In the genomic region with DNA sequence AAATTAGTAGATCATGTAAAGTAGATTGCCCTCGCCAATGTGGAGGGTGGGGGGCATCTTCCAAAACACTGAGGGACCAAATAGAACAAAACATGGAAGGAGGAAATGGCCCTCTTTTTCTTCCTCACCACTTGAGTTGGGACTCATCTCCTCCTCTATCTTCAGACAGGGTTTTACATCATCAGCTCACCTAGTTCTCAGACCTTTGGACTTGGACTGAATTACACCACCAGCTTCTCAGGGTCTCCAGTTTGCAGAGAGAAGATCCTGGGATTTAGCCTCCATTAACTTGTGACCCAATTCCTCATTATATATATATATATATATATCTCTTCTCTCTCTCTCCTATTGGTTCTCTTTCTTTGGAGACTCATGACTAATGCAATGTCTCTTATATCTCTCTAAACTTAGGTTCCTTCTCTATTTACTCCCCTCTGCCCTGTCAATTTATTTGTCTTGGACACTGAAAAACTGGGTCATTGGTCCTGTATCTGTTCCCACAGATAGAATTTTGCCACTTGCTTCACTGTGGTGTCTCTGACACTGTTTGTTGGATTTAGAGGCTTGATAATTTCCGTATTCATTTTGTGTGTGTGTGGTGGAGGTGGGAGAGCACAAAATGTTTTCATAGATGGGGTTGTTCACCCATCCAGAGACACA, we compare ENCODE assay signal across 2 cellular contexts.
A peak's percentile ranks its signal among the peaks of the same experiment; 100 is the strongest.
TF ChIP-seq lines count a peak whose summit lies in the region.

No MANE protein-coding gene starts in this region.

TF ChIP-seq in liver, 16 proteins besides CTCF, POLR2A, EP300 and RAD21 (continued from another document):
- TF ChIP-seq, protein P1, sequence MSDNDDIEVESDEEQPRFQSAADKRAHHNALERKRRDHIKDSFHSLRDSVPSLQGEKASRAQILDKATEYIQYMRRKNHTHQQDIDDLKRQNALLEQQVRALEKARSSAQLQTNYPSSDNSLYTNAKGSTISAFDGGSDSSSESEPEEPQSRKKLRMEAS (IDR thresholded peaks at IDR 0.05), result peak; percentile 20
- no peak for TF ChIP-seq EGR1 (IDR thresholded peaks at IDR 0.05; ENCODE audit: low read depth in 2 of 2)
- TF ChIP-seq HNF4A (conservative IDR thresholded peaks at IDR 0.05), result peak; percentile 65 to 84
- TF ChIP-seq SP1 (IDR thresholded peaks at IDR 0.05), result peak; percentile 31
- TF ChIP-seq, protein P2, sequence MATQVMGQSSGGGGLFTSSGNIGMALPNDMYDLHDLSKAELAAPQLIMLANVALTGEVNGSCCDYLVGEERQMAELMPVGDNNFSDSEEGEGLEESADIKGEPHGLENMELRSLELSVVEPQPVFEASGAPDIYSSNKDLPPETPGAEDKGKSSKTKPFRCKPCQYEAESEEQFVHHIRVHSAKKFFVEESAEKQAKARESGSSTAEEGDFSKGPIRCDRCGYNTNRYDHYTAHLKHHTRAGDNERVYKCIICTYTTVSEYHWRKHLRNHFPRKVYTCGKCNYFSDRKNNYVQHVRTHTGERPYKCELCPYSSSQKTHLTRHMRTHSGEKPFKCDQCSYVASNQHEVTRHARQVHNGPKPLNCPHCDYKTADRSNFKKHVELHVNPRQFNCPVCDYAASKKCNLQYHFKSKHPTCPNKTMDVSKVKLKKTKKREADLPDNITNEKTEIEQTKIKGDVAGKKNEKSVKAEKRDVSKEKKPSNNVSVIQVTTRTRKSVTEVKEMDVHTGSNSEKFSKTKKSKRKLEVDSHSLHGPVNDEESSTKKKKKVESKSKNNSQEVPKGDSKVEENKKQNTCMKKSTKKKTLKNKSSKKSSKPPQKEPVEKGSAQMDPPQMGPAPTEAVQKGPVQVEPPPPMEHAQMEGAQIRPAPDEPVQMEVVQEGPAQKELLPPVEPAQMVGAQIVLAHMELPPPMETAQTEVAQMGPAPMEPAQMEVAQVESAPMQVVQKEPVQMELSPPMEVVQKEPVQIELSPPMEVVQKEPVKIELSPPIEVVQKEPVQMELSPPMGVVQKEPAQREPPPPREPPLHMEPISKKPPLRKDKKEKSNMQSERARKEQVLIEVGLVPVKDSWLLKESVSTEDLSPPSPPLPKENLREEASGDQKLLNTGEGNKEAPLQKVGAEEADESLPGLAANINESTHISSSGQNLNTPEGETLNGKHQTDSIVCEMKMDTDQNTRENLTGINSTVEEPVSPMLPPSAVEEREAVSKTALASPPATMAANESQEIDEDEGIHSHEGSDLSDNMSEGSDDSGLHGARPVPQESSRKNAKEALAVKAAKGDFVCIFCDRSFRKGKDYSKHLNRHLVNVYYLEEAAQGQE (IDR thresholded peaks at IDR 0.05), result no peak
- TF ChIP-seq GABPA (IDR thresholded peaks at IDR 0.05 in 1 of 2, conservative IDR thresholded peaks at IDR 0.05 in 1 of 2), result no peak
- TF ChIP-seq JUND (IDR thresholded peaks at IDR 0.05), result no peak
- TF ChIP-seq TAF1 (conservative IDR thresholded peaks at IDR 0.05), result no peak
- no peak for TF ChIP-seq NR2F2 (IDR thresholded peaks at IDR 0.05)
- no peak for TF ChIP-seq FOXA2 (IDR thresholded peaks at IDR 0.05)
- no peak for TF ChIP-seq FOXA1 (IDR thresholded peaks at IDR 0.05)
- TF ChIP-seq, protein P3, sequence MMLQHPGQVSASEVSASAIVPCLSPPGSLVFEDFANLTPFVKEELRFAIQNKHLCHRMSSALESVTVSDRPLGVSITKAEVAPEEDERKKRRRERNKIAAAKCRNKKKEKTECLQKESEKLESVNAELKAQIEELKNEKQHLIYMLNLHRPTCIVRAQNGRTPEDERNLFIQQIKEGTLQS (IDR thresholded peaks at IDR 0.05), result peak; percentile 38

TF ChIP-seq in HepG2, 621 proteins besides CTCF, POLR2A, EP300 and RAD21 (continued from another document):
- TF ChIP-seq, protein P4, sequence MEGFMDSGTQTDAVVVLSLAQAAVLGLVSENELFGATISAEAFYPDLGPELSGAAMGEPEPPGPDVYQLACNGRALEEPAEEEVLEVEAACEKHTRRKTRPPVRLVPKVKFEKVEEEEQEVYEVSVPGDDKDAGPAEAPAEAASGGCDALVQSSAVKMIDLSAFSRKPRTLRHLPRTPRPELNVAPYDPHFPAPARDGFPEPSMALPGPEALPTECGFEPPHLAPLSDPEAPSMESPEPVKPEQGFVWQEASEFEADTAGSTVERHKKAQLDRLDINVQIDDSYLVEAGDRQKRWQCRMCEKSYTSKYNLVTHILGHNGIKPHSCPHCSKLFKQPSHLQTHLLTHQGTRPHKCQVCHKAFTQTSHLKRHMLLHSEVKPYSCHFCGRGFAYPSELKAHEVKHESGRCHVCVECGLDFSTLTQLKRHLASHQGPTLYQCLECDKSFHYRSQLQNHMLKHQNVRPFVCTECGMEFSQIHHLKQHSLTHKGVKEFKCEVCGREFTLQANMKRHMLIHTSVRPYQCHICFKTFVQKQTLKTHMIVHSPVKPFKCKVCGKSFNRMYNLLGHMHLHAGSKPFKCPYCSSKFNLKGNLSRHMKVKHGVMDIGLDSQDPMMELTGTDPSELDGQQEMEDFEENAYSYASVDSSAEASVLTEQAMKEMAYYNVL (CRISPR knock-in tag; IDR thresholded peaks at IDR 0.05; ENCODE audit: borderline replicate concordance), result no peak
- TF ChIP-seq ZNF44 (CRISPR knock-in tag; IDR thresholded peaks at IDR 0.05), result no peak
- TF ChIP-seq ZNF530 (CRISPR knock-in tag; IDR thresholded peaks at IDR 0.05; ENCODE audit: low read depth), result no peak
- TF ChIP-seq, protein P5, sequence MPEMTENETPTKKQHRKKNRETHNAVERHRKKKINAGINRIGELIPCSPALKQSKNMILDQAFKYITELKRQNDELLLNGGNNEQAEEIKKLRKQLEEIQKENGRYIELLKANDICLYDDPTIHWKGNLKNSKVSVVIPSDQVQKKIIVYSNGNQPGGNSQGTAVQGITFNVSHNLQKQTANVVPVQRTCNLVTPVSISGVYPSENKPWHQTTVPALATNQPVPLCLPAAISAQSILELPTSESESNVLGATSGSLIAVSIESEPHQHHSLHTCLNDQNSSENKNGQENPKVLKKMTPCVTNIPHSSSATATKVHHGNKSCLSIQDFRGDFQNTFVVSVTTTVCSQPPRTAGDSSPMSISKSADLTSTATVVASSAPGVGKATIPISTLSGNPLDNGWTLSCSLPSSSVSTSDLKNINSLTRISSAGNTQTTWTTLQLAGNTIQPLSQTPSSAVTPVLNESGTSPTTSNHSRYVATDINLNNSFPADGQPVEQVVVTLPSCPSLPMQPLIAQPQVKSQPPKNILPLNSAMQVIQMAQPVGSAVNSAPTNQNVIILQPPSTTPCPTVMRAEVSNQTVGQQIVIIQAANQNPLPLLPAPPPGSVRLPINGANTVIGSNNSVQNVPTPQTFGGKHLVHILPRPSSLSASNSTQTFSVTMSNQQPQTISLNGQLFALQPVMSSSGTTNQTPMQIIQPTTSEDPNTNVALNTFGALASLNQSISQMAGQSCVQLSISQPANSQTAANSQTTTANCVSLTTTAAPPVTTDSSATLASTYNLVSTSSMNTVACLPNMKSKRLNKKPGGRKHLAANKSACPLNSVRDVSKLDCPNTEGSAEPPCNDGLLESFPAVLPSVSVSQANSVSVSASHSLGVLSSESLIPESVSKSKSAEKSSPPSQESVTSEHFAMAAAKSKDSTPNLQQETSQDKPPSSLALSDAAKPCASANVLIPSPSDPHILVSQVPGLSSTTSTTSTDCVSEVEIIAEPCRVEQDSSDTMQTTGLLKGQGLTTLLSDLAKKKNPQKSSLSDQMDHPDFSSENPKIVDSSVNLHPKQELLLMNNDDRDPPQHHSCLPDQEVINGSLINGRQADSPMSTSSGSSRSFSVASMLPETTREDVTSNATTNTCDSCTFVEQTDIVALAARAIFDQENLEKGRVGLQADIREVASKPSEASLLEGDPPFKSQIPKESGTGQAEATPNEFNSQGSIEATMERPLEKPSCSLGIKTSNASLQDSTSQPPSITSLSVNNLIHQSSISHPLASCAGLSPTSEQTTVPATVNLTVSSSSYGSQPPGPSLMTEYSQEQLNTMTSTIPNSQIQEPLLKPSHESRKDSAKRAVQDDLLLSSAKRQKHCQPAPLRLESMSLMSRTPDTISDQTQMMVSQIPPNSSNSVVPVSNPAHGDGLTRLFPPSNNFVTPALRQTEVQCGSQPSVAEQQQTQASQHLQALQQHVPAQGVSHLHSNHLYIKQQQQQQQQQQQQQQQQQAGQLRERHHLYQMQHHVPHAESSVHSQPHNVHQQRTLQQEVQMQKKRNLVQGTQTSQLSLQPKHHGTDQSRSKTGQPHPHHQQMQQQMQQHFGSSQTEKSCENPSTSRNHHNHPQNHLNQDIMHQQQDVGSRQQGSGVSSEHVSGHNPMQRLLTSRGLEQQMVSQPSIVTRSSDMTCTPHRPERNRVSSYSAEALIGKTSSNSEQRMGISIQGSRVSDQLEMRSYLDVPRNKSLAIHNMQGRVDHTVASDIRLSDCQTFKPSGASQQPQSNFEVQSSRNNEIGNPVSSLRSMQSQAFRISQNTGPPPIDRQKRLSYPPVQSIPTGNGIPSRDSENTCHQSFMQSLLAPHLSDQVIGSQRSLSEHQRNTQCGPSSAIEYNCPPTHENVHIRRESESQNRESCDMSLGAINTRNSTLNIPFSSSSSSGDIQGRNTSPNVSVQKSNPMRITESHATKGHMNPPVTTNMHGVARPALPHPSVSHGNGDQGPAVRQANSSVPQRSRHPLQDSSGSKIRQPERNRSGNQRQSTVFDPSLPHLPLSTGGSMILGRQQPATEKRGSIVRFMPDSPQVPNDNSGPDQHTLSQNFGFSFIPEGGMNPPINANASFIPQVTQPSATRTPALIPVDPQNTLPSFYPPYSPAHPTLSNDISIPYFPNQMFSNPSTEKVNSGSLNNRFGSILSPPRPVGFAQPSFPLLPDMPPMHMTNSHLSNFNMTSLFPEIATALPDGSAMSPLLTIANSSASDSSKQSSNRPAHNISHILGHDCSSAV (CRISPR knock-in tag; IDR thresholded peaks at IDR 0.05; ENCODE audit: borderline replicate concordance), result no peak
TF ChIP-seq in HepG2: peak in this region for 0.
